In genomic region chr11:36391062-36391461, GRCh38 we compare ENCODE assay signal across 10 cellular contexts.
DNase-seq lines count a peak whose midpoint lies in the region; ATAC-seq, FAIRE-seq and TF ChIP-seq lines count a peak whose summit lies in the region.
"Had no signal": no experiment of that assay in that cellular context is flagged by ENCODE, and none has a peak within 500 bp of the region (broad histone marks: within the 10 kb centered on the region; RNA-seq: fewer than 3 reads in every experiment).

No MANE protein-coding gene starts in this region.

- intact Hi-C loops in GM12878 (cut with micrococcal nuclease; ENCODE audit: unreplicated experiment) = no loop called here

- DNase-seq in NB4 (ENCODE audit: low read depth) = peak; percentile 28
- no peak for DNase-seq in GM12878 (ENCODE audit: low read depth, low spot score)
- DNase-seq in DMS79 treated with DMSO at 0.1 percent for 48 hours (lab: John Stamatoyannopoulos, UW) = no peak
- DNase-seq in activated CD8-positive, alpha-beta memory T cell treated with anti-CD3 and anti-CD28 coated beads, Interleukin-2, amount 50 U/mL, for 48 hours = no peak
- DNase-seq: NCI-H82 had no signal

- POLR2A ChIA-PET in GM12878 (lab: Charles Lee) = interaction anchor here (1.2 kb wide), 1 partner anchor 16 kb away, joined by 3 read pairs; no protein-coding TSS in a partner anchor

- H3K4me3 ChIP-seq in NB4 (ENCODE audit: low read depth, low read length) = no peak overlapping the region
- H3K4me3 ChIP-seq in GM12878 = no peak overlapping the region
- H3K4me3 ChIP-seq in neutrophil (ENCODE audit: low read depth in 1 of 2, low read length in 1 of 2) = peak overlapping the region in 1 of 2 experiments; percentile 23
- H3K4me3 ChIP-seq: esophagus muscularis mucosa had no signal

- H3K9me3 ChIP-seq in GM12878 (replicated peaks; ENCODE audit: control insufficient read depth, insufficient read depth, low read length) (no peaks in the 10 kb centered on the region), neutrophil (no peaks in the 10 kb centered on the region)
- H3K9me3 ChIP-seq: esophagus muscularis mucosa had no signal

- no peak for TF ChIP-seq CTCF in NB4 (IDR thresholded peaks at IDR 0.05; ENCODE audit: low read depth, low read length)
- TF ChIP-seq CTCF in GM12878 (IDR thresholded peaks at IDR 0.05 in 2 of 3, conservative IDR thresholded peaks at IDR 0.05 in 1 of 3; ENCODE audit: control insufficient read depth in 2 of 3, extremely low read depth in 1 of 3, insufficient read depth in 1 of 3, low read depth in 3 of 3, low read length in 3 of 3) = no peak
- TF ChIP-seq CTCF in neutrophil (IDR thresholded peaks at IDR 0.05) = peak; percentile 76

- H3K9ac ChIP-seq in GM12878 (ENCODE audit: control insufficient read depth, insufficient read depth, low read length) = no peak overlapping the region

- BruUV-seq in GM12878 (replicated peaks; lab: Mats Ljungman, UMichigan) = no TSS peak

- H4K20me1 ChIP-seq in GM12878 (ENCODE audit: control insufficient read depth, insufficient read depth) = no peaks in the 10 kb centered on the region

- no peak for TF ChIP-seq EP300 in GM12878 (IDR thresholded peaks at IDR 0.05; ENCODE audit: borderline replicate concordance in 1 of 2, control insufficient read depth in 1 of 2, low read depth in 2 of 2, low read length in 2 of 2)

- ATAC-seq in GM18505 (IDR thresholded peaks at IDR 0.05; ENCODE audit: unreplicated experiment) (peak; percentile 56), GM12878 (peak; percentile 56), GM18517 (IDR thresholded peaks at IDR 0.05; ENCODE audit: unreplicated experiment) (no peak), HG03108 (IDR thresholded peaks at IDR 0.05; ENCODE audit: unreplicated experiment) (no peak)

- CTCF ChIA-PET in GM12878 (lab: Yijun Ruan, JAX) = no interaction called here

- TF ChIP-seq RAD21 in GM12878 (IDR thresholded peaks at IDR 0.05; ENCODE audit: insufficient read depth, low read depth, low read length) = no peak

- SMC1A ChIA-PET in GM12878 (lab: Charles Lee; ENCODE audit: uncharacterized antibody, unreplicated experiment) = interaction anchor here (1.5 kb wide), 1 partner anchor 10 kb away, joined by 3 read pairs; no protein-coding TSS in a partner anchor

- no peak overlapping the region for H2AFZ ChIP-seq in GM12878 (ENCODE audit: control insufficient read depth, low read depth, low read length)

- H3K4me1 ChIP-seq in GM12878 (ENCODE audit: control insufficient read depth, insufficient read depth, low read length) (peaks cover 4% of the 10 kb centered on the region; the same call in 1 of the 2 replicates), neutrophil (ENCODE audit: control insufficient read depth in 1 of 2, insufficient read depth in 1 of 2, low read depth in 1 of 2, low read length in 1 of 2) (peaks cover 24 to 26% of the 10 kb centered on the region in 2 experiments)
- H3K4me1 ChIP-seq: esophagus muscularis mucosa had no signal

- no peaks in the 10 kb centered on the region for H3K36me3 ChIP-seq in GM12878 (ENCODE audit: control insufficient read depth in 2 of 2, insufficient read depth in 2 of 2, low read length in 1 of 2)
- H3K36me3 ChIP-seq in neutrophil = no peaks in the 10 kb centered on the region
- H3K36me3 ChIP-seq: esophagus muscularis mucosa had no signal

- no peaks in the 10 kb centered on the region for H3K27me3 ChIP-seq in GM12878 (replicated peaks in 1 of 2; ENCODE audit: control insufficient read depth in 2 of 2, insufficient read depth in 2 of 2, low read length in 1 of 2)
- no peaks in the 10 kb centered on the region for H3K27me3 ChIP-seq in neutrophil

- RAD21 ChIA-PET in GM12878 (lab: Charles Lee; ENCODE audit: unreplicated experiment) = no interaction called here

- H3K4me2 ChIP-seq in GM12878 (ENCODE audit: control insufficient read depth, insufficient read depth) = no peak overlapping the region; the same call in 1 of the 2 replicates

- FAIRE-seq in GM12878 (lab: Jason Lieb, UNC) = no peak

- H3K79me2 ChIP-seq in GM12878 (ENCODE audit: control insufficient read depth, insufficient read depth, low read length) = no peaks in the 10 kb centered on the region

- H3K27ac ChIP-seq in GM12878 (ENCODE audit: control insufficient read depth, insufficient read depth) = no peak overlapping the region
- H3K27ac ChIP-seq in neutrophil = peak overlapping the region; percentile 76
- H3K27ac ChIP-seq: esophagus muscularis mucosa had no signal

- TF ChIP-seq POLR2A in GM18505 (IDR thresholded peaks at IDR 0.05; ENCODE audit: borderline replicate concordance, extremely low read depth, insufficient read depth, insufficient read length) (no peak), NB4 (IDR thresholded peaks at IDR 0.05; ENCODE audit: extremely low read depth, insufficient read length) (no peak), GM12878 (IDR thresholded peaks at IDR 0.05; ENCODE audit: low read depth, low read length) (no peak)

- in situ Hi-C loops in GM12878 (cut with MboI) = no loop called here

- 7% methylated on average over 2 of the region's 2 CpGs for WGBS in GM12878 (ENCODE audit: insufficient coverage, insufficient replicate concordance, low lambda C conversion rate, missing lambda C conversion rate)

TF ChIP-seq in GM12878, 131 proteins besides CTCF, POLR2A, EP300 and RAD21:
- TF ChIP-seq CHD4 (IDR thresholded peaks at IDR 0.05) = no peak
- no peak for TF ChIP-seq CBX3 (IDR thresholded peaks at IDR 0.05; ENCODE audit: borderline replicate concordance, low read depth)
- no peak for TF ChIP-seq FOS (IDR thresholded peaks at IDR 0.05; ENCODE audit: borderline replicate concordance, extremely low read depth, insufficient read length)
- TF ChIP-seq IKZF1 (conservative IDR thresholded peaks at IDR 0.05) = peak; percentile 27; the same call in 1 of the 2 replicates
- no peak for TF ChIP-seq EED (IDR thresholded peaks at IDR 0.05; ENCODE audit: low read depth)
- no peak for TF ChIP-seq GATAD2B (conservative IDR thresholded peaks at IDR 0.05; ENCODE audit: low read depth)
- TF ChIP-seq ETV6 (conservative IDR thresholded peaks at IDR 0.05 in 1 of 2, IDR thresholded peaks at IDR 0.05 in 1 of 2; ENCODE audit: borderline replicate concordance in 1 of 2, low read depth in 1 of 2) = no peak

Comparison
In these comparisons a context has a peak if more than half of its experiments do, and no peak if none do; other contexts are left out.
1. ATAC-seq: peak in GM18505 (single experiment) and GM12878 (single experiment); none in GM18517 (single experiment) and HG03108 (single experiment).